ENCODE assay signal across 1 cellular context in the genomic region with DNA sequence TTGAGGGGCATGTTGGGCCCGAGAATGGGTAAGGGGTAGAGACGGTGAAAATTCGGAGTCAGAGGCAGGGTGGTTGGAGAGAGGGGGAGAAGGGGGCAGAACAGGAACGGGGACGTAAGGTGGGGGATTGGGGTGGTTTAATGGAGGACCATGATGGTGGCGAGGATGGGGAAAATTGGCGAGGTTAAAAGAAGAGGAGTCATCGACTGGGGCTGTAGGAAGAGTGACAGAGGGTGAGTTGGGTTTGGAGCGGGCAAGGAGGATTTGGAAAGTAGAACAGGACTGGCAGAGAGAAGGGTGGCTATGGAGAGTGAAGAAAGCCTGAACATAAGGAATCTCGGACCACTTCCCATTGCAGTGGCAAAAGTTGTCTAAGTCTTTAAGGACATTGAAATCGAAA.
TF ChIP-seq lines count a peak whose summit lies in the region.

No MANE protein-coding gene starts in this region.

TF ChIP-seq in K562, 482 proteins besides CTCF, POLR2A, EP300 and RAD21:
- no peak for TF ChIP-seq FOXM1 (IDR thresholded peaks at IDR 0.05; ENCODE audit: low read depth)
- no peak for TF ChIP-seq FOXM1 (CRISPR knock-in tag; IDR thresholded peaks at IDR 0.05; ENCODE audit: low read depth)
- TF ChIP-seq, protein P1, sequence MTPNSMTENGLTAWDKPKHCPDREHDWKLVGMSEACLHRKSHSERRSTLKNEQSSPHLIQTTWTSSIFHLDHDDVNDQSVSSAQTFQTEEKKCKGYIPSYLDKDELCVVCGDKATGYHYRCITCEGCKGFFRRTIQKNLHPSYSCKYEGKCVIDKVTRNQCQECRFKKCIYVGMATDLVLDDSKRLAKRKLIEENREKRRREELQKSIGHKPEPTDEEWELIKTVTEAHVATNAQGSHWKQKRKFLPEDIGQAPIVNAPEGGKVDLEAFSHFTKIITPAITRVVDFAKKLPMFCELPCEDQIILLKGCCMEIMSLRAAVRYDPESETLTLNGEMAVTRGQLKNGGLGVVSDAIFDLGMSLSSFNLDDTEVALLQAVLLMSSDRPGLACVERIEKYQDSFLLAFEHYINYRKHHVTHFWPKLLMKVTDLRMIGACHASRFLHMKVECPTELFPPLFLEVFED (CRISPR knock-in tag; conservative IDR thresholded peaks at IDR 0.05), result 0 out of 2 replicates have a peak, but pooled peaks have one; percentile 56
- 0 out of 2 replicates have a peak, but pooled peaks have one; percentile 34 for TF ChIP-seq NFRKB (IDR thresholded peaks at IDR 0.05; ENCODE audit: low read depth)
- TF ChIP-seq, protein P2, sequence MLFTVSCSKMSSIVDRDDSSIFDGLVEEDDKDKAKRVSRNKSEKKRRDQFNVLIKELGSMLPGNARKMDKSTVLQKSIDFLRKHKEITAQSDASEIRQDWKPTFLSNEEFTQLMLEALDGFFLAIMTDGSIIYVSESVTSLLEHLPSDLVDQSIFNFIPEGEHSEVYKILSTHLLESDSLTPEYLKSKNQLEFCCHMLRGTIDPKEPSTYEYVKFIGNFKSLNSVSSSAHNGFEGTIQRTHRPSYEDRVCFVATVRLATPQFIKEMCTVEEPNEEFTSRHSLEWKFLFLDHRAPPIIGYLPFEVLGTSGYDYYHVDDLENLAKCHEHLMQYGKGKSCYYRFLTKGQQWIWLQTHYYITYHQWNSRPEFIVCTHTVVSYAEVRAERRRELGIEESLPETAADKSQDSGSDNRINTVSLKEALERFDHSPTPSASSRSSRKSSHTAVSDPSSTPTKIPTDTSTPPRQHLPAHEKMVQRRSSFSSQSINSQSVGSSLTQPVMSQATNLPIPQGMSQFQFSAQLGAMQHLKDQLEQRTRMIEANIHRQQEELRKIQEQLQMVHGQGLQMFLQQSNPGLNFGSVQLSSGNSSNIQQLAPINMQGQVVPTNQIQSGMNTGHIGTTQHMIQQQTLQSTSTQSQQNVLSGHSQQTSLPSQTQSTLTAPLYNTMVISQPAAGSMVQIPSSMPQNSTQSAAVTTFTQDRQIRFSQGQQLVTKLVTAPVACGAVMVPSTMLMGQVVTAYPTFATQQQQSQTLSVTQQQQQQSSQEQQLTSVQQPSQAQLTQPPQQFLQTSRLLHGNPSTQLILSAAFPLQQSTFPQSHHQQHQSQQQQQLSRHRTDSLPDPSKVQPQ (CRISPR knock-in tag; IDR thresholded peaks at IDR 0.05; ENCODE audit: borderline replicate concordance), result no peak
- no peak for TF ChIP-seq TEAD1 (CRISPR knock-in tag; IDR thresholded peaks at IDR 0.05)
- 0 out of 2 replicates have a peak, but pooled peaks have one; percentile 18 for TF ChIP-seq HLTF (IDR thresholded peaks at IDR 0.05)
- TF ChIP-seq, protein P3, sequence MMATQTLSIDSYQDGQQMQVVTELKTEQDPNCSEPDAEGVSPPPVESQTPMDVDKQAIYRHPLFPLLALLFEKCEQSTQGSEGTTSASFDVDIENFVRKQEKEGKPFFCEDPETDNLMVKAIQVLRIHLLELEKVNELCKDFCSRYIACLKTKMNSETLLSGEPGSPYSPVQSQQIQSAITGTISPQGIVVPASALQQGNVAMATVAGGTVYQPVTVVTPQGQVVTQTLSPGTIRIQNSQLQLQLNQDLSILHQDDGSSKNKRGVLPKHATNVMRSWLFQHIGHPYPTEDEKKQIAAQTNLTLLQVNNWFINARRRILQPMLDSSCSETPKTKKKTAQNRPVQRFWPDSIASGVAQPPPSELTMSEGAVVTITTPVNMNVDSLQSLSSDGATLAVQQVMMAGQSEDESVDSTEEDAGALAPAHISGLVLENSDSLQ (IDR thresholded peaks at IDR 0.05), result 0 out of 2 replicates have a peak, but pooled peaks have one; percentile 25
- peak; percentile 61; the same call in 1 of the 2 replicates for TF ChIP-seq HDGF (IDR thresholded peaks at IDR 0.05)
- TF ChIP-seq MYNN (IDR thresholded peaks at IDR 0.05), result no peak
- no peak for TF ChIP-seq MYNN (CRISPR knock-in tag; IDR thresholded peaks at IDR 0.05)
- TF ChIP-seq, protein P4, sequence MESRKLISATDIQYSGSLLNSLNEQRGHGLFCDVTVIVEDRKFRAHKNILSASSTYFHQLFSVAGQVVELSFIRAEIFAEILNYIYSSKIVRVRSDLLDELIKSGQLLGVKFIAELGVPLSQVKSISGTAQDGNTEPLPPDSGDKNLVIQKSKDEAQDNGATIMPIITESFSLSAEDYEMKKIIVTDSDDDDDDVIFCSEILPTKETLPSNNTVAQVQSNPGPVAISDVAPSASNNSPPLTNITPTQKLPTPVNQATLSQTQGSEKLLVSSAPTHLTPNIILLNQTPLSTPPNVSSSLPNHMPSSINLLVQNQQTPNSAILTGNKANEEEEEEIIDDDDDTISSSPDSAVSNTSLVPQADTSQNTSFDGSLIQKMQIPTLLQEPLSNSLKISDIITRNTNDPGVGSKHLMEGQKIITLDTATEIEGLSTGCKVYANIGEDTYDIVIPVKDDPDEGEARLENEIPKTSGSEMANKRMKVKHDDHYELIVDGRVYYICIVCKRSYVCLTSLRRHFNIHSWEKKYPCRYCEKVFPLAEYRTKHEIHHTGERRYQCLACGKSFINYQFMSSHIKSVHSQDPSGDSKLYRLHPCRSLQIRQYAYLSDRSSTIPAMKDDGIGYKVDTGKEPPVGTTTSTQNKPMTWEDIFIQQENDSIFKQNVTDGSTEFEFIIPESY (CRISPR knock-in tag; IDR thresholded peaks at IDR 0.05), result no peak
- TF ChIP-seq RCOR1 (IDR thresholded peaks at IDR 0.05; ENCODE audit: borderline replicate concordance in 1 of 2, low read depth in 2 of 2, low read length in 2 of 2), result no peak
- no peak for TF ChIP-seq GABPB1 (CRISPR knock-in tag; IDR thresholded peaks at IDR 0.05)
- TF ChIP-seq RBM39 (optimal IDR thresholded peaks at IDR 0.05; ENCODE audit: low read depth, low read length), result no peak
- TF ChIP-seq, protein P5, sequence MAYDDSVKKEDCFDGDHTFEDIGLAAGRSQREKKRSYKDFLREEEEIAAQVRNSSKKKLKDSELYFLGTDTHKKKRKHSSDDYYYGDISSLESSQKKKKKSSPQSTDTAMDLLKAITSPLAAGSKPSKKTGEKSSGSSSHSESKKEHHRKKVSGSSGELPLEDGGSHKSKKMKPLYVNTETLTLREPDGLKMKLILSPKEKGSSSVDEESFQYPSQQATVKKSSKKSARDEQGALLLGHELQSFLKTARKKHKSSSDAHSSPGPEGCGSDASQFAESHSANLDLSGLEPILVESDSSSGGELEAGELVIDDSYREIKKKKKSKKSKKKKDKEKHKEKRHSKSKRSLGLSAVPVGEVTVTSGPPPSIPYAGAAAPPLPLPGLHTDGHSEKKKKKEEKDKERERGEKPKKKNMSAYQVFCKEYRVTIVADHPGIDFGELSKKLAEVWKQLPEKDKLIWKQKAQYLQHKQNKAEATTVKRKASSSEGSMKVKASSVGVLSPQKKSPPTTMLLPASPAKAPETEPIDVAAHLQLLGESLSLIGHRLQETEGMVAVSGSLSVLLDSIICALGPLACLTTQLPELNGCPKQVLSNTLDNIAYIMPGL (CRISPR knock-in tag; IDR thresholded peaks at IDR 0.05), result no peak
- TF ChIP-seq NFATC3 (IDR thresholded peaks at IDR 0.05), result no peak
- TF ChIP-seq, protein P6, sequence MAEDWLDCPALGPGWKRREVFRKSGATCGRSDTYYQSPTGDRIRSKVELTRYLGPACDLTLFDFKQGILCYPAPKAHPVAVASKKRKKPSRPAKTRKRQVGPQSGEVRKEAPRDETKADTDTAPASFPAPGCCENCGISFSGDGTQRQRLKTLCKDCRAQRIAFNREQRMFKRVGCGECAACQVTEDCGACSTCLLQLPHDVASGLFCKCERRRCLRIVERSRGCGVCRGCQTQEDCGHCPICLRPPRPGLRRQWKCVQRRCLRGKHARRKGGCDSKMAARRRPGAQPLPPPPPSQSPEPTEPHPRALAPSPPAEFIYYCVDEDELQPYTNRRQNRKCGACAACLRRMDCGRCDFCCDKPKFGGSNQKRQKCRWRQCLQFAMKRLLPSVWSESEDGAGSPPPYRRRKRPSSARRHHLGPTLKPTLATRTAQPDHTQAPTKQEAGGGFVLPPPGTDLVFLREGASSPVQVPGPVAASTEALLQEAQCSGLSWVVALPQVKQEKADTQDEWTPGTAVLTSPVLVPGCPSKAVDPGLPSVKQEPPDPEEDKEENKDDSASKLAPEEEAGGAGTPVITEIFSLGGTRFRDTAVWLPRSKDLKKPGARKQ (CRISPR knock-in tag; IDR thresholded peaks at IDR 0.05), result no peak
- no peak for TF ChIP-seq ZNF589 (CRISPR knock-in tag; IDR thresholded peaks at IDR 0.05; ENCODE audit: low read depth)
- no peak for TF ChIP-seq ZKSCAN1 (IDR thresholded peaks at IDR 0.05; ENCODE audit: low read depth, low read length)
- TF ChIP-seq NRF1 (conservative IDR thresholded peaks at IDR 0.05 in 1 of 2, IDR thresholded peaks at IDR 0.05 in 1 of 2), result no peak
- no peak for TF ChIP-seq TAF9B (IDR thresholded peaks at IDR 0.05; ENCODE audit: partially characterized antibody)
- TF ChIP-seq, protein P7, sequence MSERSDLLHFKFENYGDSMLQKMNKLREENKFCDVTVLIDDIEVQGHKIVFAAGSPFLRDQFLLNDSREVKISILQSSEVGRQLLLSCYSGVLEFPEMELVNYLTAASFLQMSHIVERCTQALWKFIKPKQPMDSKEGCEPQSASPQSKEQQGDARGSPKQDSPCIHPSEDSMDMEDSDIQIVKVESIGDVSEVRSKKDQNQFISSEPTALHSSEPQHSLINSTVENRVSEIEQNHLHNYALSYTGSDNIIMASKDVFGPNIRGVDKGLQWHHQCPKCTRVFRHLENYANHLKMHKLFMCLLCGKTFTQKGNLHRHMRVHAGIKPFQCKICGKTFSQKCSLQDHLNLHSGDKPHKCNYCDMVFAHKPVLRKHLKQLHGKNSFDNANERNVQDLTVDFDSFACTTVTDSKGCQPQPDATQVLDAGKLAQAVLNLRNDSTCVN (CRISPR knock-in tag; IDR thresholded peaks at IDR 0.05), result 0 out of 2 replicates have a peak, but pooled peaks have one; percentile 43
- no peak for TF ChIP-seq NCOA1 (IDR thresholded peaks at IDR 0.05; ENCODE audit: low read depth)
- no peak for TF ChIP-seq MEIS2 (IDR thresholded peaks at IDR 0.05; ENCODE audit: partially characterized antibody)
- peak; percentile 39; the same call in 1 of the 2 replicates for TF ChIP-seq ELF4 (CRISPR knock-in tag; IDR thresholded peaks at IDR 0.05)
- TF ChIP-seq MTA2 (IDR thresholded peaks at IDR 0.05; ENCODE audit: low read depth), result no peak
- TF ChIP-seq GATAD2A (IDR thresholded peaks at IDR 0.05), result 0 out of 2 replicates have a peak, but pooled peaks have one; percentile 6
- TF ChIP-seq, protein P8, sequence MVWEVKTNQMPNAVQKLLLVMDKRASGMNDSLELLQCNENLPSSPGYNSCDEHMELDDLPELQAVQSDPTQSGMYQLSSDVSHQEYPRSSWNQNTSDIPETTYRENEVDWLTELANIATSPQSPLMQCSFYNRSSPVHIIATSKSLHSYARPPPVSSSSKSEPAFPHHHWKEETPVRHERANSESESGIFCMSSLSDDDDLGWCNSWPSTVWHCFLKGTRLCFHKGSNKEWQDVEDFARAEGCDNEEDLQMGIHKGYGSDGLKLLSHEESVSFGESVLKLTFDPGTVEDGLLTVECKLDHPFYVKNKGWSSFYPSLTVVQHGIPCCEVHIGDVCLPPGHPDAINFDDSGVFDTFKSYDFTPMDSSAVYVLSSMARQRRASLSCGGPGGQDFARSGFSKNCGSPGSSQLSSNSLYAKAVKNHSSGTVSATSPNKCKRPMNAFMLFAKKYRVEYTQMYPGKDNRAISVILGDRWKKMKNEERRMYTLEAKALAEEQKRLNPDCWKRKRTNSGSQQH (CRISPR knock-in tag; IDR thresholded peaks at IDR 0.05), result no peak
- peak in 1 of 2 experiments; percentile 23; a peak in 1 of 4 replicates for TF ChIP-seq TRIM24 (IDR thresholded peaks at IDR 0.05)
- peak; percentile 22; the same call in 1 of the 2 replicates for TF ChIP-seq EHMT2 (IDR thresholded peaks at IDR 0.05)
- TF ChIP-seq NCOA4 (IDR thresholded peaks at IDR 0.05; ENCODE audit: partially characterized antibody), result peak; percentile 10
- TF ChIP-seq, protein P9, sequence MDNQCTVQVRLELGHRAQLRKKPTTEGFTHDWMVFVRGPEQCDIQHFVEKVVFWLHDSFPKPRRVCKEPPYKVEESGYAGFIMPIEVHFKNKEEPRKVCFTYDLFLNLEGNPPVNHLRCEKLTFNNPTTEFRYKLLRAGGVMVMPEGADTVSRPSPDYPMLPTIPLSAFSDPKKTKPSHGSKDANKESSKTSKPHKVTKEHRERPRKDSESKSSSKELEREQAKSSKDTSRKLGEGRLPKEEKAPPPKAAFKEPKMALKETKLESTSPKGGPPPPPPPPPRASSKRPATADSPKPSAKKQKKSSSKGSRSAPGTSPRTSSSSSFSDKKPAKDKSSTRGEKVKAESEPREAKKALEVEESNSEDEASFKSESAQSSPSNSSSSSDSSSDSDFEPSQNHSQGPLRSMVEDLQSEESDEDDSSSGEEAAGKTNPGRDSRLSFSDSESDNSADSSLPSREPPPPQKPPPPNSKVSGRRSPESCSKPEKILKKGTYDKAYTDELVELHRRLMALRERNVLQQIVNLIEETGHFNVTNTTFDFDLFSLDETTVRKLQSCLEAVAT (IDR thresholded peaks at IDR 0.05), result 0 out of 4 replicates have a peak, but pooled peaks of 1 of the 2 experiments have one; percentile 44
- no peak for TF ChIP-seq TCF3 (CRISPR knock-in tag; IDR thresholded peaks at IDR 0.05)
- no peak for TF ChIP-seq ZNF124 (CRISPR knock-in tag; IDR thresholded peaks at IDR 0.05)
- no peak for TF ChIP-seq POLR2G (IDR thresholded peaks at IDR 0.05; ENCODE audit: low read depth, low read length)
- no peak for TF ChIP-seq GTF2A2 (tag; IDR thresholded peaks at IDR 0.05)
- TF ChIP-seq MTA1 (IDR thresholded peaks at IDR 0.05; ENCODE audit: borderline replicate concordance), result 0 out of 2 replicates have a peak, but pooled peaks have one; percentile 21
- TF ChIP-seq ZBTB7A (IDR thresholded peaks at IDR 0.05; ENCODE audit: borderline replicate concordance, control insufficient read depth, low read depth, low read length), result no peak
- TF ChIP-seq, protein P10, sequence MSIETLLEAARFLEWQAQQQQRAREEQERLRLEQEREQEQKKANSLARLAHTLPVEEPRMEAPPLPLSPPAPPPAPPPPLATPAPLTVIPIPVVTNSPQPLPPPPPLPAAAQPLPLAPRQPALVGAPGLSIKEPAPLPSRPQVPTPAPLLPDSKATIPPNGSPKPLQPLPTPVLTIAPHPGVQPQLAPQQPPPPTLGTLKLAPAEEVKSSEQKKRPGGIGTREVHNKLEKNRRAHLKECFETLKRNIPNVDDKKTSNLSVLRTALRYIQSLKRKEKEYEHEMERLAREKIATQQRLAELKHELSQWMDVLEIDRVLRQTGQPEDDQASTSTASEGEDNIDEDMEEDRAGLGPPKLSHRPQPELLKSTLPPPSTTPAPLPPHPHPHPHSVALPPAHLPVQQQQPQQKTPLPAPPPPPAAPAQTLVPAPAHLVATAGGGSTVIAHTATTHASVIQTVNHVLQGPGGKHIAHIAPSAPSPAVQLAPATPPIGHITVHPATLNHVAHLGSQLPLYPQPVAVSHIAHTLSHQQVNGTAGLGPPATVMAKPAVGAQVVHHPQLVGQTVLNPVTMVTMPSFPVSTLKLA (conservative IDR thresholded peaks at IDR 0.05), result no peak
- TF ChIP-seq, protein P11, sequence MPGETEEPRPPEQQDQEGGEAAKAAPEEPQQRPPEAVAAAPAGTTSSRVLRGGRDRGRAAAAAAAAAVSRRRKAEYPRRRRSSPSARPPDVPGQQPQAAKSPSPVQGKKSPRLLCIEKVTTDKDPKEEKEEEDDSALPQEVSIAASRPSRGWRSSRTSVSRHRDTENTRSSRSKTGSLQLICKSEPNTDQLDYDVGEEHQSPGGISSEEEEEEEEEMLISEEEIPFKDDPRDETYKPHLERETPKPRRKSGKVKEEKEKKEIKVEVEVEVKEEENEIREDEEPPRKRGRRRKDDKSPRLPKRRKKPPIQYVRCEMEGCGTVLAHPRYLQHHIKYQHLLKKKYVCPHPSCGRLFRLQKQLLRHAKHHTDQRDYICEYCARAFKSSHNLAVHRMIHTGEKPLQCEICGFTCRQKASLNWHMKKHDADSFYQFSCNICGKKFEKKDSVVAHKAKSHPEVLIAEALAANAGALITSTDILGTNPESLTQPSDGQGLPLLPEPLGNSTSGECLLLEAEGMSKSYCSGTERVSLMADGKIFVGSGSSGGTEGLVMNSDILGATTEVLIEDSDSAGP (CRISPR knock-in tag; IDR thresholded peaks at IDR 0.05), result no peak
- TF ChIP-seq ETV5 (CRISPR knock-in tag; IDR thresholded peaks at IDR 0.05; ENCODE audit: low read depth), result no peak
